ENCODE assay signal across 1 cellular context in genomic region chr17:79732804-79733691, GRCh38.
TF ChIP-seq lines count a peak whose summit lies in the region.

No MANE protein-coding gene starts in this region.

TF ChIP-seq in HepG2, 621 proteins besides CTCF, POLR2A, EP300 and RAD21 (continued from another document and continues in another):
- no peak for TF ChIP-seq TIGD3 (CRISPR knock-in tag; IDR thresholded peaks at IDR 0.05; ENCODE audit: borderline replicate concordance)
- TF ChIP-seq ZNF768 (CRISPR knock-in tag; IDR thresholded peaks at IDR 0.05), result no peak
- TF ChIP-seq CBX1 (IDR thresholded peaks at IDR 0.05; ENCODE audit: low read depth), result no peak
- TF ChIP-seq HHEX (CRISPR knock-in tag; IDR thresholded peaks at IDR 0.05), result no peak
- peak; percentile 77; the same call in 1 of the 2 replicates for TF ChIP-seq ARID5B (CRISPR knock-in tag; IDR thresholded peaks at IDR 0.05)
- no peak for TF ChIP-seq ZNF570 (CRISPR knock-in tag; IDR thresholded peaks at IDR 0.05; ENCODE audit: borderline replicate concordance)
- no peak for TF ChIP-seq PBX2 (CRISPR knock-in tag; IDR thresholded peaks at IDR 0.05)
- TF ChIP-seq SMC3 (IDR thresholded peaks at IDR 0.05; ENCODE audit: low read length), result no peak
- TF ChIP-seq ZEB1 (IDR thresholded peaks at IDR 0.05; ENCODE audit: insufficient replicate concordance, low read depth), result no peak
- no peak for TF ChIP-seq ZNF530 (CRISPR knock-in tag; IDR thresholded peaks at IDR 0.05; ENCODE audit: low read depth)
- TF ChIP-seq E2F2 (CRISPR knock-in tag; IDR thresholded peaks at IDR 0.05; ENCODE audit: borderline replicate concordance), result no peak
- TF ChIP-seq TCF12 (IDR thresholded peaks at IDR 0.05), result no peak
- no peak for TF ChIP-seq TCF12 (CRISPR knock-in tag; IDR thresholded peaks at IDR 0.05)
- no peak for TF ChIP-seq MTF2 (CRISPR knock-in tag; IDR thresholded peaks at IDR 0.05; ENCODE audit: borderline replicate concordance)
- TF ChIP-seq ZNF563 (CRISPR knock-in tag; IDR thresholded peaks at IDR 0.05), result peak; percentile 24; the same call in 1 of the 2 replicates
- TF ChIP-seq ZSCAN5A (CRISPR knock-in tag; IDR thresholded peaks at IDR 0.05; ENCODE audit: borderline replicate concordance), result no peak
- TF ChIP-seq GTF3A (CRISPR knock-in tag; conservative IDR thresholded peaks at IDR 0.05), result no peak
- TF ChIP-seq BCL3 (CRISPR knock-in tag; IDR thresholded peaks at IDR 0.05), result peak; percentile 77; the same call in 1 of the 2 replicates
- no peak for TF ChIP-seq HMG20B (CRISPR knock-in tag; conservative IDR thresholded peaks at IDR 0.05)
- TF ChIP-seq MTA1 (CRISPR knock-in tag; IDR thresholded peaks at IDR 0.05; ENCODE audit: borderline replicate concordance), result peak; percentile 93; the same call in 1 of the 2 replicates
- TF ChIP-seq ZBTB25 (CRISPR knock-in tag; IDR thresholded peaks at IDR 0.05), result 0 out of 2 replicates have a peak, but pooled peaks have one; percentile 27
- TF ChIP-seq ZZZ3 (CRISPR knock-in tag; IDR thresholded peaks at IDR 0.05; ENCODE audit: borderline replicate concordance), result no peak
- TF ChIP-seq CHD4 (IDR thresholded peaks at IDR 0.05; ENCODE audit: borderline replicate concordance, low read length), result no peak
- peak; percentile 54 for TF ChIP-seq TEAD3 (CRISPR knock-in tag; optimal IDR thresholded peaks at IDR 0.05; ENCODE audit: borderline replicate concordance)
- TF ChIP-seq SIX1 (CRISPR knock-in tag; IDR thresholded peaks at IDR 0.05; ENCODE audit: borderline replicate concordance), result no peak
- TF ChIP-seq ZKSCAN5 (CRISPR knock-in tag; IDR thresholded peaks at IDR 0.05), result no peak
- no peak for TF ChIP-seq ZNF800 (CRISPR knock-in tag; IDR thresholded peaks at IDR 0.05)
- no peak for TF ChIP-seq TEF (CRISPR knock-in tag; IDR thresholded peaks at IDR 0.05)
- TF ChIP-seq ZNF850 (CRISPR knock-in tag; conservative IDR thresholded peaks at IDR 0.05), result no peak
- TF ChIP-seq TAF15 (IDR thresholded peaks at IDR 0.05; ENCODE audit: low read depth, low read length, poor library complexity, severe bottlenecking), result no peak
- no peak for TF ChIP-seq NFIC (IDR thresholded peaks at IDR 0.05; ENCODE audit: low read length)
- TF ChIP-seq ZNF704 (CRISPR knock-in tag; IDR thresholded peaks at IDR 0.05; ENCODE audit: borderline replicate concordance), result no peak
- no peak for TF ChIP-seq ZNF329 (CRISPR knock-in tag; IDR thresholded peaks at IDR 0.05; ENCODE audit: low read depth)
- TF ChIP-seq GPBP1L1 (CRISPR knock-in tag; IDR thresholded peaks at IDR 0.05), result no peak
- no peak for TF ChIP-seq FOXK1 (CRISPR knock-in tag; IDR thresholded peaks at IDR 0.05; ENCODE audit: borderline replicate concordance, low read depth)
- TF ChIP-seq ISL2 (CRISPR knock-in tag; IDR thresholded peaks at IDR 0.05), result 0 out of 2 replicates have a peak, but pooled peaks have one; percentile 18
- TF ChIP-seq SMARCE1 (IDR thresholded peaks at IDR 0.05; ENCODE audit: borderline replicate concordance), result no peak
- peak; percentile 32; the same call in 1 of the 2 replicates for TF ChIP-seq ZNF598 (CRISPR knock-in tag; IDR thresholded peaks at IDR 0.05; ENCODE audit: borderline replicate concordance)
- no peak for TF ChIP-seq CBFB (CRISPR knock-in tag; IDR thresholded peaks at IDR 0.05)
- no peak for TF ChIP-seq RORA (CRISPR knock-in tag; IDR thresholded peaks at IDR 0.05)
- TF ChIP-seq MED8 (CRISPR knock-in tag; IDR thresholded peaks at IDR 0.05; ENCODE audit: insufficient replicate concordance), result no peak
- TF ChIP-seq MZF1 (CRISPR knock-in tag; IDR thresholded peaks at IDR 0.05; ENCODE audit: borderline replicate concordance), result no peak
- TF ChIP-seq NFATC3 (CRISPR knock-in tag; IDR thresholded peaks at IDR 0.05), result no peak
- 0 out of 2 replicates have a peak, but pooled peaks have one; percentile 18 for TF ChIP-seq SMAD3 (CRISPR knock-in tag; IDR thresholded peaks at IDR 0.05)
- TF ChIP-seq HOXD1 (CRISPR knock-in tag; IDR thresholded peaks at IDR 0.05), result no peak
- TF ChIP-seq PRPF4 (IDR thresholded peaks at IDR 0.05; ENCODE audit: low read depth, low read length, poor library complexity, severe bottlenecking), result peak; percentile 53
- TF ChIP-seq ZNF614 (CRISPR knock-in tag; IDR thresholded peaks at IDR 0.05; ENCODE audit: borderline replicate concordance), result no peak
- TF ChIP-seq BRD4 (CRISPR knock-in tag; IDR thresholded peaks at IDR 0.05), result no peak; the same call in 1 of the 2 replicates
- TF ChIP-seq ZNF225 (CRISPR knock-in tag; IDR thresholded peaks at IDR 0.05), result peak; percentile 18; the same call in 1 of the 2 replicates
- no peak for TF ChIP-seq MATR3 (CRISPR knock-in tag; IDR thresholded peaks at IDR 0.05)
- 0 out of 2 replicates have a peak, but pooled peaks have one; percentile 9 for TF ChIP-seq ZBTB20 (CRISPR knock-in tag; IDR thresholded peaks at IDR 0.05; ENCODE audit: borderline replicate concordance, low read depth)
- no peak for TF ChIP-seq ZNF567 (CRISPR knock-in tag; IDR thresholded peaks at IDR 0.05; ENCODE audit: borderline replicate concordance)
